ENCODE assay signal across 13 cellular contexts in genomic region chr19:14520543-14520942, GRCh38. TPM values are rescaled to one million over a fixed set of nuclear protein-coding genes. Genes with fewer than 3 reads are reported as not detected.
DNase-seq lines count a peak whose midpoint lies in the region; TF ChIP-seq lines count a peak whose summit lies in the region.
"Had no signal": no experiment of that assay in that cellular context is flagged by ENCODE, and none has a peak within 500 bp of the region (broad histone marks: within the 10 kb centered on the region; RNA-seq: fewer than 3 reads in every experiment).

No MANE protein-coding gene starts in this region.

- peaks cover 21% of the 10 kb centered on the region for H3F3A ChIP-seq in GM23248 (ENCODE audit: insufficient read depth)

- H3K4me3 ChIP-seq in GM23248 (no peak overlapping the region), mesodermal cell (ENCODE audit: extremely low read depth, insufficient read depth, low read length, poor library complexity, severe bottlenecking) (no peak overlapping the region), H7 (ENCODE audit: insufficient read depth, low read depth, low read length) (no peak overlapping the region)
- H3K4me3 ChIP-seq: body of pancreas had no signal

- H3K4me3 Mint-ChIP-seq in activated T-helper 2 cell treated with anti-CD3 and anti-CD28 coated beads, Interferon-gamma antibody, Interleukin-2, Interleukin-4, amounts not matched to agents 10 μg/mL and 5 μg/mL and 100 μg/mL, durations not matched to agents 14 hours and 24 hours and 36 hours (ENCODE audit: low read depth) = no peak overlapping the region

- H3K9ac ChIP-seq in GM23248 = no peak overlapping the region

- H3K36me3 Mint-ChIP-seq in activated T-helper 2 cell treated with anti-CD3 and anti-CD28 coated beads, Interferon-gamma antibody, Interleukin-2, Interleukin-4, amounts not matched to agents 10 μg/mL and 5 μg/mL and 100 μg/mL, durations not matched to agents 14 hours and 24 hours and 36 hours (ENCODE audit: low read depth) = peaks cover 22% of the 10 kb centered on the region

- intact Hi-C loops in activated T-helper 2 cell treated with anti-CD3 and anti-CD28 coated beads, Interferon-gamma antibody, Interleukin-2, Interleukin-4, amounts not matched to agents 10 μg/mL and 5 μg/mL and 100 μg/mL, durations not matched to agents 14 hours and 24 hours and 36 hours (cut with micrococcal nuclease) = no loop called here

- DNase-seq in GM23248 (no peak), NCI-H82 treated with DMSO at 0.1 percent for 48 hours (lab: John Stamatoyannopoulos, UW; ENCODE audit: unreplicated experiment) (no peak), H7 (no peak), Kasumi-1 (lab: John Stamatoyannopoulos, UW) (no peak), cortex of kidney (lab: John Stamatoyannopoulos, UW) (no peak)
- DNase-seq in activated T-helper 2 cell treated with anti-CD3 and anti-CD28 coated beads, Interferon-gamma antibody, Interleukin-2, Interleukin-4, amounts not matched to agents 10 μg/mL and 5 μg/mL and 100 μg/mL, durations not matched to agents 14 hours and 24 hours and 36 hours (ENCODE audit: low spot score) = no peak
- DNase-seq: BE2C, KG1, left ventricle myocardium superior, occipital lobe had no signal

- WGBS in GM23248 (ENCODE audit: low coverage in 1 of 2, low lambda C conversion rate in 2 of 2, missing lambda C conversion rate in 2 of 2), 2 experiments = 79% methylated on average over 4 of the region's 4 CpGs
- WGBS in mesodermal cell (ENCODE audit: insufficient coverage in 2 of 2), 2 experiments = 89 to 100% methylated on average over 3 of the region's 4 CpGs

- no peaks in the 10 kb centered on the region for H3K27me3 Mint-ChIP-seq in activated T-helper 2 cell treated with anti-CD3 and anti-CD28 coated beads, Interferon-gamma antibody, Interleukin-2, Interleukin-4, amounts not matched to agents 10 μg/mL and 5 μg/mL and 100 μg/mL, durations not matched to agents 14 hours and 24 hours and 36 hours (ENCODE audit: low read depth)

- no peak overlapping the region for H2AFZ ChIP-seq in GM23248

- H3K4me1 Mint-ChIP-seq in activated T-helper 2 cell treated with anti-CD3 and anti-CD28 coated beads, Interferon-gamma antibody, Interleukin-2, Interleukin-4, amounts not matched to agents 10 μg/mL and 5 μg/mL and 100 μg/mL, durations not matched to agents 14 hours and 24 hours and 36 hours (ENCODE audit: low read depth) = peaks cover 46% of the 10 kb centered on the region

- H3K9me3 ChIP-seq in GM23248 (ENCODE audit: low read depth) (no peaks in the 10 kb centered on the region), mesodermal cell (ENCODE audit: control insufficient read depth, low read length) (no peaks in the 10 kb centered on the region)
- H3K9me3 ChIP-seq: BE2C, body of pancreas had no signal

- H3K27ac ChIP-seq in 22Rv1 (peak overlapping the region; percentile 92), GM23248 (peak overlapping the region; percentile 69), mesodermal cell (ENCODE audit: low read depth, low read length, severe bottlenecking) (peak overlapping the region; percentile 99)

- H4K20me1 ChIP-seq in GM23248 (ENCODE audit: insufficient read depth) = no peaks in the 10 kb centered on the region

- no peak for TF ChIP-seq CTCF in 22Rv1 (IDR thresholded peaks at IDR 0.05)

- no peaks in the 10 kb centered on the region for H3K27me3 ChIP-seq in GM23248 (replicated peaks; ENCODE audit: insufficient read depth)
- H3K27me3 ChIP-seq in H7 (ENCODE audit: control insufficient read depth, insufficient read depth, low read length) = no peaks in the 10 kb centered on the region
- H3K27me3 ChIP-seq: BE2C, body of pancreas had no signal

- H3K9me2 ChIP-seq in GM23248 (ENCODE audit: insufficient read depth) = no peaks in the 10 kb centered on the region

- H3K36me3 ChIP-seq in GM23248 (ENCODE audit: low read depth) = peaks cover 9% of the 10 kb centered on the region; the same call in 1 of the 2 replicates
- peaks cover 15% of the 10 kb centered on the region for H3K36me3 ChIP-seq in mesodermal cell (ENCODE audit: control insufficient read depth, insufficient read depth, low read length)
- peaks cover 9% of the 10 kb centered on the region for H3K36me3 ChIP-seq in H7 (replicated peaks; ENCODE audit: control insufficient read depth, insufficient read depth, low read length)

- H3K9me3 Mint-ChIP-seq in activated T-helper 2 cell treated with anti-CD3 and anti-CD28 coated beads, Interferon-gamma antibody, Interleukin-2, Interleukin-4, amounts not matched to agents 10 μg/mL and 5 μg/mL and 100 μg/mL, durations not matched to agents 14 hours and 24 hours and 36 hours = no peaks in the 10 kb centered on the region

- H3K4me1 ChIP-seq in GM23248 (ENCODE audit: insufficient read depth) (peaks cover 18% of the 10 kb centered on the region), mesodermal cell (ENCODE audit: control insufficient read depth, insufficient read depth, low read length, poor library complexity, severe bottlenecking) (peaks cover 34% of the 10 kb centered on the region)
- H3K4me1 ChIP-seq: BE2C had no signal

- in situ Hi-C loops in GM23248 (cut with MboI) = no loop called here

- peaks cover 21% of the 10 kb centered on the region for H3K79me2 ChIP-seq in GM23248 (ENCODE audit: insufficient read depth)

- H3K27ac Mint-ChIP-seq in activated T-helper 2 cell treated with anti-CD3 and anti-CD28 coated beads, Interferon-gamma antibody, Interleukin-2, Interleukin-4, amounts not matched to agents 10 μg/mL and 5 μg/mL and 100 μg/mL, durations not matched to agents 14 hours and 24 hours and 36 hours = peak overlapping the region; percentile 93

- no peak overlapping the region for H3K4me2 ChIP-seq in GM23248 (ENCODE audit: unreplicated experiment)

RNA-seq across cellular contexts. Expression of gene DNAJB1, which starts 2.3 kb away (rescaled TPM):
- total RNA-seq in GM23248 (2014; rRNA removed; shearing (Covaris generic)) = 82.5 and 101 TPM in 2 replicates
- polyA plus RNA-seq in GM23248 (2016; fragmentation: Nextera tagmentation; extraction: Ambion mirVana) = 124 and 127 TPM in 2 replicates
- total RNA-seq in activated T-helper 2 cell treated with anti-CD3 and anti-CD28 coated beads, Interferon-gamma antibody, Interleukin-2, Interleukin-4, amounts not matched to agents 10 μg/mL and 5 μg/mL and 100 μg/mL, durations not matched to agents 14 hours and 24 hours and 36 hours = 113 TPM in 2 replicates
- polyA plus RNA-seq in mesodermal cell (2013, experiment 1 of 2) = 56.7 TPM
- polyA plus RNA-seq in mesodermal cell (2013, experiment 2 of 2) = 53.9 TPM
- 44.6 and 46.9 TPM in 2 replicates for total RNA-seq in H7 (2014; rRNA removed; shearing (Covaris generic))

RNA-seq across cellular contexts. Expression of gene TECR, which starts 8.9 kb away (rescaled TPM):
- total RNA-seq in GM23248 (2014; rRNA removed; shearing (Covaris generic)) = 38.8 and 40.1 TPM in 2 replicates
- 129 and 132 TPM in 2 replicates for polyA plus RNA-seq in GM23248 (2016; fragmentation: Nextera tagmentation; extraction: Ambion mirVana)
- total RNA-seq in activated T-helper 2 cell treated with anti-CD3 and anti-CD28 coated beads, Interferon-gamma antibody, Interleukin-2, Interleukin-4, amounts not matched to agents 10 μg/mL and 5 μg/mL and 100 μg/mL, durations not matched to agents 14 hours and 24 hours and 36 hours = 128 and 134 TPM in 2 replicates
- 115 TPM for polyA plus RNA-seq in mesodermal cell (2013, experiment 1 of 2)
- 102 TPM for polyA plus RNA-seq in mesodermal cell (2013, experiment 2 of 2)
- total RNA-seq in H7 (2014; rRNA removed; shearing (Covaris generic)) = 88.2 and 99.4 TPM in 2 replicates

RNA-seq across cellular contexts. Expression of gene GIPC1, which starts 24.6 kb away (rescaled TPM):
- total RNA-seq in GM23248 (2014; rRNA removed; shearing (Covaris generic)) = 143 and 173 TPM in 2 replicates
- polyA plus RNA-seq in GM23248 (2016; fragmentation: Nextera tagmentation; extraction: Ambion mirVana) = 106 and 112 TPM in 2 replicates
- 39.2 and 40.1 TPM in 2 replicates for total RNA-seq in activated T-helper 2 cell treated with anti-CD3 and anti-CD28 coated beads, Interferon-gamma antibody, Interleukin-2, Interleukin-4, amounts not matched to agents 10 μg/mL and 5 μg/mL and 100 μg/mL, durations not matched to agents 14 hours and 24 hours and 36 hours
- 71.0 TPM for polyA plus RNA-seq in mesodermal cell (2013, experiment 1 of 2)
- polyA plus RNA-seq in mesodermal cell (2013, experiment 2 of 2) = 65.0 TPM
- 97.8 and 116 TPM in 2 replicates for total RNA-seq in H7 (2014; rRNA removed; shearing (Covaris generic))

RNA-seq across cellular contexts. Expression of gene PTGER1, which starts 45.4 kb away (rescaled TPM):
- total RNA-seq in GM23248 (2014; rRNA removed; shearing (Covaris generic)) = 0.22 and 2.5 TPM in 2 replicates
- 0.79 and 0.80 TPM in 2 replicates for polyA plus RNA-seq in GM23248 (2016; fragmentation: Nextera tagmentation; extraction: Ambion mirVana)
- 1.1 and 1.6 TPM in 2 replicates for total RNA-seq in activated T-helper 2 cell treated with anti-CD3 and anti-CD28 coated beads, Interferon-gamma antibody, Interleukin-2, Interleukin-4, amounts not matched to agents 10 μg/mL and 5 μg/mL and 100 μg/mL, durations not matched to agents 14 hours and 24 hours and 36 hours
- polyA plus RNA-seq in mesodermal cell (2013, experiment 1 of 2) = 0.18 TPM
- not detected for polyA plus RNA-seq in mesodermal cell (2013, experiment 2 of 2)
- 0.22 and 0.35 TPM in 2 replicates for total RNA-seq in H7 (2014; rRNA removed; shearing (Covaris generic))
- total RNA-seq: left ventricle myocardium superior, occipital lobe had no signal

RNA-seq across cellular contexts. Expression of gene NDUFB7, which starts 51.3 kb away (rescaled TPM):
- total RNA-seq in GM23248 (2014; rRNA removed; shearing (Covaris generic)) = 186 and 244 TPM in 2 replicates
- polyA plus RNA-seq in GM23248 (2016; fragmentation: Nextera tagmentation; extraction: Ambion mirVana) = 316 and 336 TPM in 2 replicates
- total RNA-seq in activated T-helper 2 cell treated with anti-CD3 and anti-CD28 coated beads, Interferon-gamma antibody, Interleukin-2, Interleukin-4, amounts not matched to agents 10 μg/mL and 5 μg/mL and 100 μg/mL, durations not matched to agents 14 hours and 24 hours and 36 hours = 129 and 136 TPM in 2 replicates
- 137 TPM for polyA plus RNA-seq in mesodermal cell (2013, experiment 1 of 2)
- polyA plus RNA-seq in mesodermal cell (2013, experiment 2 of 2) = 115 TPM
- 332 and 343 TPM in 2 replicates for total RNA-seq in H7 (2014; rRNA removed; shearing (Covaris generic))
